1 cellular context compared by ENCODE assay signal in the genomic region with DNA sequence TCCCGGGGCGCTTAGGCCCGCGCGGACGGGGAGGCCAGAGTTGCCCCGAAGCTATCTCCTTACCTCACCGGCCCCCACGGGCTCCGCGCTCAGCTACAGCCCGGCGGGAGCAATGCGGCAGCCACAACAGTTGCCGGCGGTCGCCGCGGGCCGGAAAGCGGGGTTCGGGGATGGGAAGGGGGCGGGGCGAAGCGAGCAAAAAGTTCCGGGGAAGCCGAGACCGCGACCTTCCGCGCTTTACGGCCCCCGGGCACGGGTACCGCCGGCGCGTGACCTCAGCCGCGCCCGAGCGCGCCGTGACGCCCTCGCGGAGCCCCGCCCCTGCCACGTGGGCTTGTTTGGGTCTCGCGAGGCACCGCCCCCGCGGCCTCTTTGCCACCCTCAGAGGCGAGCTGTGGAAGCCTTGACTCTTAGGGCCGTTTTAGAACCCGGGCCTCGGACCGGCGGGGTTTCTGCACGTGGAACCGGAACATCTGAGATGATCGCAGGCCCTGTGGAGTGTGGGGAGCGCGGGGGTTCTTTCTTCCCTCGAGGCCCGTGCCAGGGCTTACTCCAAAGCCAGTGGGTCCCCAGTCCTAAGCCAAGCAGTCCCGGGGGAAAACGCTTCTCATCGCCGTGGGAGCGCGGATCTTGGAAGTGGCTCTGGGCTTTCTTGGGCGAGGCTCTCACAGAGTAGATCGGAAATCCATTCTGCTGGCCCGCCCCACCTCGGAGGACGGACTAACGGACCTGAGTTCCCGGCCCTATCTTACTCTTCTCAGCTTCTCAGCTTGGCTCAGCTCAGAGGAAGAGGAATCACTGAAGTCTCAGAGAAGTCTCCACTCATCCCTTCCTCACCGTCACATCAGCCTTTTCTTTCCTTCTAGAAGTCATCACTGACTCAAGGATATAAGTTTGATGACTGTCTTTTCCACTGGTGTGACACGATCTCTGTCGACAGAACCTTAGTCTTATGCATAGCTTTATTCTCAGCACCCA.
TF ChIP-seq lines count a peak whose summit lies in the region.
"Not testable (repeated sequence)": the region's sequence is repeated elsewhere in the genome, so short reads cannot be mapped to it uniquely, and the experiment has no call there.

No MANE protein-coding gene starts in this region.

TF ChIP-seq in K562, 482 proteins besides CTCF, POLR2A, EP300 and RAD21 (continued from another document and continues in another):
- TF ChIP-seq VEZF1 (CRISPR knock-in tag; IDR thresholded peaks at IDR 0.05) (peak; percentile 48), RBBP5 (IDR thresholded peaks at IDR 0.05; ENCODE audit: borderline replicate concordance, insufficient read depth, low read length, poor library complexity, severe bottlenecking) (peak; percentile 54), HDAC1 (IDR thresholded peaks at IDR 0.05) (peak in 1 of 2 experiments; percentile 82; a peak in 2 of 4 replicates), CCNT2 (IDR thresholded peaks at IDR 0.05; ENCODE audit: borderline replicate concordance, extremely low read depth, insufficient read length, low read depth, low read length) (peak; percentile 79), PRDM10 (IDR thresholded peaks at IDR 0.05; ENCODE audit: partially characterized antibody) (peak; percentile 68), BHLHE40 (IDR thresholded peaks at IDR 0.05; ENCODE audit: low read length) (peak; percentile 95), GABPA (tag; conservative IDR thresholded peaks at IDR 0.05; ENCODE audit: low read depth) (peak; percentile 82), SUPT5H (IDR thresholded peaks at IDR 0.05) (peak; percentile 52; the same call in 1 of the 2 replicates), FOXK2 (conservative IDR thresholded peaks at IDR 0.05 in 1 of 2, IDR thresholded peaks at IDR 0.05 in 1 of 2; ENCODE audit: low read depth in 2 of 2) (peak; percentile 89 to 93; a peak in 3 of 4 replicates), CXXC5 (CRISPR knock-in tag; IDR thresholded peaks at IDR 0.05) (peak; percentile 99), RBFOX2 (IDR thresholded peaks at IDR 0.05; ENCODE audit: low read depth, low read length) (peak; percentile 68), TFE3 (CRISPR knock-in tag; IDR thresholded peaks at IDR 0.05) (peak; percentile 79), PML (IDR thresholded peaks at IDR 0.05; ENCODE audit: low read length) (peak; percentile 35; the same call in 1 of the 2 replicates), MYC (IDR thresholded peaks at IDR 0.05; ENCODE audit: low read depth, low read length) (peak; percentile 88), E2F6 (IDR thresholded peaks at IDR 0.05; ENCODE audit: borderline replicate concordance in 1 of 2, extremely low read depth in 1 of 2, insufficient read depth in 1 of 2, insufficient read length in 1 of 2, low read depth in 1 of 2, low read length in 1 of 2, poor library complexity in 1 of 2, severe bottlenecking in 1 of 2) (peak; percentile 57 to 86), MNT (conservative IDR thresholded peaks at IDR 0.05) (peak; percentile 100), NR2C2 (CRISPR knock-in tag; IDR thresholded peaks at IDR 0.05) (peak; percentile 61; the same call in 1 of the 2 replicates), NR2C2 (tag; IDR thresholded peaks at IDR 0.05) (peak; percentile 92), TBL1XR1 (IDR thresholded peaks at IDR 0.05; ENCODE audit: low read length in 2 of 2) (0 out of 4 replicates have a peak, but pooled peaks of 1 of the 2 experiments have one; percentile 15), EGR1 (conservative IDR thresholded peaks at IDR 0.05) (peak; percentile 91), KLF13 (tag; IDR thresholded peaks at IDR 0.05; ENCODE audit: borderline replicate concordance, low read depth) (peak; percentile 79)
- TF ChIP-seq, protein P1, sequence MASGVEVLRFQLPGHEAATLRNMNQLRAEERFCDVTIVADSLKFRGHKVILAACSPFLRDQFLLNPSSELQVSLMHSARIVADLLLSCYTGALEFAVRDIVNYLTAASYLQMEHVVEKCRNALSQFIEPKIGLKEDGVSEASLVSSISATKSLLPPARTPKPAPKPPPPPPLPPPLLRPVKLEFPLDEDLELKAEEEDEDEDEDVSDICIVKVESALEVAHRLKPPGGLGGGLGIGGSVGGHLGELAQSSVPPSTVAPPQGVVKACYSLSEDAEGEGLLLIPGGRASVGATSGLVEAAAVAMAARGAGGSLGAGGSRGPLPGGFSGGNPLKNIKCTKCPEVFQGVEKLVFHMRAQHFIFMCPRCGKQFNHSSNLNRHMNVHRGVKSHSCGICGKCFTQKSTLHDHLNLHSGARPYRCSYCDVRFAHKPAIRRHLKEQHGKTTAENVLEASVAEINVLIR (CRISPR knock-in tag; IDR thresholded peaks at IDR 0.05) = peak; percentile 56
- not testable (repeated sequence) for TF ChIP-seq MYC (CRISPR knock-in tag; IDR thresholded peaks at IDR 0.05; ENCODE audit: borderline replicate concordance, low read depth)
- TF ChIP-seq, protein P2, sequence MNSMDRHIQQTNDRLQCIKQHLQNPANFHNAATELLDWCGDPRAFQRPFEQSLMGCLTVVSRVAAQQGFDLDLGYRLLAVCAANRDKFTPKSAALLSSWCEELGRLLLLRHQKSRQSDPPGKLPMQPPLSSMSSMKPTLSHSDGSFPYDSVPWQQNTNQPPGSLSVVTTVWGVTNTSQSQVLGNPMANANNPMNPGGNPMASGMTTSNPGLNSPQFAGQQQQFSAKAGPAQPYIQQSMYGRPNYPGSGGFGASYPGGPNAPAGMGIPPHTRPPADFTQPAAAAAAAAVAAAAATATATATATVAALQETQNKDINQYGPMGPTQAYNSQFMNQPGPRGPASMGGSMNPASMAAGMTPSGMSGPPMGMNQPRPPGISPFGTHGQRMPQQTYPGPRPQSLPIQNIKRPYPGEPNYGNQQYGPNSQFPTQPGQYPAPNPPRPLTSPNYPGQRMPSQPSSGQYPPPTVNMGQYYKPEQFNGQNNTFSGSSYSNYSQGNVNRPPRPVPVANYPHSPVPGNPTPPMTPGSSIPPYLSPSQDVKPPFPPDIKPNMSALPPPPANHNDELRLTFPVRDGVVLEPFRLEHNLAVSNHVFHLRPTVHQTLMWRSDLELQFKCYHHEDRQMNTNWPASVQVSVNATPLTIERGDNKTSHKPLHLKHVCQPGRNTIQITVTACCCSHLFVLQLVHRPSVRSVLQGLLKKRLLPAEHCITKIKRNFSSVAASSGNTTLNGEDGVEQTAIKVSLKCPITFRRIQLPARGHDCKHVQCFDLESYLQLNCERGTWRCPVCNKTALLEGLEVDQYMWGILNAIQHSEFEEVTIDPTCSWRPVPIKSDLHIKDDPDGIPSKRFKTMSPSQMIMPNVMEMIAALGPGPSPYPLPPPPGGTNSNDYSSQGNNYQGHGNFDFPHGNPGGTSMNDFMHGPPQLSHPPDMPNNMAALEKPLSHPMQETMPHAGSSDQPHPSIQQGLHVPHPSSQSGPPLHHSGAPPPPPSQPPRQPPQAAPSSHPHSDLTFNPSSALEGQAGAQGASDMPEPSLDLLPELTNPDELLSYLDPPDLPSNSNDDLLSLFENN (IDR thresholded peaks at IDR 0.05; ENCODE audit: low read depth in 2 of 2, low read length in 2 of 2) = peak in 1 of 2 experiments; percentile 36; a peak in 1 of 4 replicates
